25 cellular contexts compared by ENCODE assay signal in the genomic region with DNA sequence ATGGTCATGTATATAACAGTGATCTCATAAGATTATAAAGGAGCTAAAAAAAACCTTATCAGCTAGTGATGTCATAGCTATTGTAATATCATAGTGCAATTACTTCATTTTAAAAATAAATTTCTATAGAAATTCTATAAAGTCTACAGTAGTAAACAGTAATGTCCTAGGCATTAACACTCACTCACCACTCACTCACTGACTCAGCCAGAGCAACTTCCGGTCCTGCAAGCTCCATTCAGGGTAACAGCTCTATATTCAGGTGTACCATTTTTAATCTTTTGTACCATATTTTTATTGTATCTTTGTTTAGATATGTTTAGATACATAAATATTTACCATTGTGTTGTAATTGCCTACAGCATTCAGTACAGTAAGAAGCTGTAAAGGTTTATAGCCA.
"Had no signal": no experiment of that assay in that cellular context is flagged by ENCODE, and none has a peak within 500 bp of the region (broad histone marks: within the 10 kb centered on the region; RNA-seq: fewer than 3 reads in every experiment).

No MANE protein-coding gene starts in this region.

- H3K4me2 ChIP-seq: neural progenitor cell had no signal

- H3K9me3 ChIP-seq: gastroesophageal sphincter, spleen, suprapubic skin, tibial artery had no signal

- H3K27ac ChIP-seq: brain microvascular endothelial cell, gastroesophageal sphincter, neural progenitor cell, spleen, suprapubic skin, tibial artery, VCaP had no signal

- H3K9ac ChIP-seq: neural progenitor cell had no signal

- DNase-seq: activated CD4-positive, alpha-beta memory T cell treated with anti-CD3 and anti-CD28 coated beads for 36 hours; activated CD4-positive, alpha-beta T cell treated with anti-CD3 and anti-CD28 coated beads, Interleukin-2, amount 10 ng/mL, durations not matched to agents 24 days and 14 days; activated CD8-positive, alpha-beta memory T cell treated with anti-CD3 and anti-CD28 coated beads, Interleukin-2, amount 50 U/mL, for 4 hours; activated gamma-delta T cell; activated naive CD4-positive, alpha-beta T cell treated with anti-CD3 and anti-CD28 coated beads, Interleukin-2, amount 50 U/mL, for 16 hours; activated T-cell treated with anti-CD3 and anti-CD28 coated beads, Interleukin-2, amount 50 U/mL, for 1 hour; amniotic stem cell; brain microvascular endothelial cell; central memory CD4-positive, alpha-beta T cell; effector CD4-positive, alpha-beta T cell; erythroblast; hippocampal formation; natural killer cell; occipital lobe; posterior cingulate gyrus; right cardiac atrium; spleen; stimulated activated naive CD4-positive, alpha-beta T cell; T-helper 9 cell; tibial artery had no signal

- H3K27me3 ChIP-seq: brain microvascular endothelial cell, gastroesophageal sphincter, neural progenitor cell, spleen, suprapubic skin, tibial artery had no signal

- H2AFZ ChIP-seq: neural progenitor cell had no signal

- H3K36me3 ChIP-seq: brain microvascular endothelial cell, gastroesophageal sphincter, neural progenitor cell, spleen, suprapubic skin, tibial artery had no signal

- H3K4me1 ChIP-seq: gastroesophageal sphincter, neural progenitor cell had no signal

- H3K4me3 ChIP-seq: gastroesophageal sphincter, neural progenitor cell, spleen, suprapubic skin, tibial artery had no signal

- ATAC-seq: activated CD4-positive, CD25-positive, alpha-beta regulatory T cell treated with anti-CD3 and anti-CD28 coated beads, Interleukin-2, amount 50 U/mL, for 24 hours; gastroesophageal sphincter; natural killer cell; right cardiac atrium had no signal
